ENCODE assay signal across 12 cellular contexts in the genomic region with DNA sequence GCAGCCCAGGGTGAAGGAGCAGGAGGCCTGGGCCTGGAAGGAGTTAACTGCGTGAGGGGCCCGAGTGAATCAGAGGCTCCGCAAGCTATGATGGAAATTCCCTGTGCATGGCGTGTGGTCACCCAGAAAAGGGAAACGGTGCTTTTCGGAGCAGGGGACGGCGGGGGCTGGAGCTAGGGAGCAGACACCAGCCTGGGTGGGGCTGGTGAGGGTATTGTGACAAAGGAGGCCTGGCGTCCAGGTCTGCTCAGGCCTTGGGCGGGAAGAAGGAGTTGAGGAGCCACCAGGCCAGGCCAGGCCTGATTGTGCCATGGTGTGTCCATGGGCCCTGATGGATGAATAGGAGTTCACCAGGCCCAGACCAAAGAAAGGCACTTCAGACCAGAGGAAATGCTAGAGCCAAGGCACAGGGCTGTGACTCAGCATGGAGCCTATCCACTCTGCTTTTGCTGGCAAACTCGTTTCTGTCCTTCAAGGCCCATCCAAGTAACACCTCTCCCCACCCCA. TPM values are rescaled to one million over a fixed set of nuclear protein-coding genes. Genes with fewer than 3 reads are reported as not detected.
DNase-seq lines count a peak whose midpoint lies in the region; ATAC-seq and TF ChIP-seq lines count a peak whose summit lies in the region.
"Had no signal": no experiment of that assay in that cellular context is flagged by ENCODE, and none has a peak within 500 bp of the region (broad histone marks: within the 10 kb centered on the region; RNA-seq: fewer than 3 reads in every experiment).

No MANE protein-coding gene starts in this region.

- peaks cover 50% of the 10 kb centered on the region for H3K4me1 Mint-ChIP-seq in CD4-positive, alpha-beta T cell (ENCODE audit: low read depth)
- H3K4me1 Mint-ChIP-seq in effector memory CD8-positive, alpha-beta T cell (ENCODE audit: low read depth in 2 of 2): peaks cover 34 to 57% of the 10 kb centered on the region in 2 donors
- H3K4me1 Mint-ChIP-seq in naive thymus-derived CD4-positive, alpha-beta T cell: peaks cover 16 to 59% (median 46%) of the 10 kb centered on the region in 7 donors

- ATAC-seq in CD4-positive, alpha-beta T cell (ENCODE audit: poor library complexity): no peak
- peak; percentile 16 for ATAC-seq in effector memory CD8-positive, alpha-beta T cell (replicated peaks)
- ATAC-seq in naive thymus-derived CD4-positive, alpha-beta T cell: peak; percentile 66
- ATAC-seq in GM19467 (IDR thresholded peaks at IDR 0.05; ENCODE audit: unreplicated experiment) (no peak), HG02642 (IDR thresholded peaks at IDR 0.05; ENCODE audit: poor library complexity, unreplicated experiment) (no peak)

- no peak overlapping the region for H3K27ac ChIP-seq in CD4-positive, alpha-beta T cell (ENCODE audit: low read depth, low read length)
- H3K27ac ChIP-seq in naive thymus-derived CD4-positive, alpha-beta T cell (ENCODE audit: low read depth, low read length): no peak overlapping the region
- H3K27ac ChIP-seq: parathyroid adenoma had no signal

- intact Hi-C loops in CD4-positive, alpha-beta T cell (cut with DNase I, micrococcal nuclease): no loop called here
- intact Hi-C loops in naive thymus-derived CD4-positive, alpha-beta T cell (cut with micrococcal nuclease): no loop called here

- H3K9me3 Mint-ChIP-seq in CD4-positive, alpha-beta T cell: no peaks in the 10 kb centered on the region
- H3K9me3 Mint-ChIP-seq in effector memory CD8-positive, alpha-beta T cell: no peaks in the 10 kb centered on the region
- peaks cover 0 to 1% (median 0%) of the 10 kb centered on the region in 11 donors for H3K9me3 Mint-ChIP-seq in naive thymus-derived CD4-positive, alpha-beta T cell
- H3K9me3 Mint-ChIP-seq: activated CD4-positive, alpha-beta memory T cell treated with anti-CD3 and anti-CD28 coated beads, Interleukin-2, amount 10 ng/mL, durations not matched to agents 7 days and 5 days had no signal

- H3K27ac Mint-ChIP-seq in CD4-positive, alpha-beta T cell: peak overlapping the region; percentile 74
- H3K27ac Mint-ChIP-seq in effector memory CD8-positive, alpha-beta T cell: peak overlapping the region; percentile 63 to 95
- H3K27ac Mint-ChIP-seq in naive thymus-derived CD4-positive, alpha-beta T cell: peak overlapping the region; percentile 15 to 96 (median 75)
- H3K27ac Mint-ChIP-seq: activated CD4-positive, alpha-beta memory T cell treated with anti-CD3 and anti-CD28 coated beads, Interleukin-2, amount 10 ng/mL, durations not matched to agents 7 days and 5 days had no signal

- POLR2A ChIA-PET in CD4-positive, alpha-beta T cell (lab: Charles Lee): interaction anchor here (0.7 kb wide), 1 partner anchor 12 kb away, joined by 3 read pairs; no protein-coding TSS in a partner anchor
- POLR2A ChIA-PET in naive thymus-derived CD4-positive, alpha-beta T cell (lab: Charles Lee): interaction anchor here (0.6 to 6.1 kb wide), 7 partner anchors 7 to 567 kb away, joined by 3 to 41 read pairs (median 5); a partner anchor contains a TSS

- CTCF ChIA-PET in CD4-positive, alpha-beta T cell (lab: Charles Lee): no interaction called here
- CTCF ChIA-PET in naive thymus-derived CD4-positive, alpha-beta T cell (lab: Charles Lee): interaction anchor here (1.2 to 4.0 kb wide), 3 partner anchors 9 to 21 kb away, joined by 4 to 33 read pairs (median 7); no protein-coding TSS in a partner anchor

- DNase-seq in CD4-positive, alpha-beta T cell: no peak
- DNase-seq in MV-4-11 (lab: John Stamatoyannopoulos, UW) (peak; percentile 92), pons (ENCODE audit: low spot score) (no peak), NCI-H2171 treated with DMSO at 0.1 percent for 48 hours (lab: John Stamatoyannopoulos, UW) (no peak)
- DNase-seq in effector memory CD8-positive, alpha-beta T cell: no peak
- DNase-seq in naive thymus-derived CD4-positive, alpha-beta T cell: no peak
- DNase-seq: activated CD4-positive, alpha-beta memory T cell treated with anti-CD3 and anti-CD28 coated beads, Interleukin-2, amount 10 ng/mL, durations not matched to agents 7 days and 5 days; NCI-H2227 treated with DMSO at 0.1 percent for 48 hours; SHP77 had no signal

- no peak for TF ChIP-seq CTCF in CD4-positive, alpha-beta T cell (IDR thresholded peaks at IDR 0.05)

- H3K36me3 Mint-ChIP-seq in CD4-positive, alpha-beta T cell (ENCODE audit: low read depth): no peaks in the 10 kb centered on the region
- peaks cover 5% of the 10 kb centered on the region for H3K36me3 Mint-ChIP-seq in effector memory CD8-positive, alpha-beta T cell (ENCODE audit: insufficient read depth)
- H3K36me3 Mint-ChIP-seq in naive thymus-derived CD4-positive, alpha-beta T cell: no peaks in the 10 kb centered on the region

- H3K4me3 ChIP-seq in naive thymus-derived CD4-positive, alpha-beta T cell (ENCODE audit: low read length): no peak overlapping the region

- no peak overlapping the region for H3K4me3 Mint-ChIP-seq in CD4-positive, alpha-beta T cell
- no peak overlapping the region for H3K4me3 Mint-ChIP-seq in effector memory CD8-positive, alpha-beta T cell
- peak overlapping the region in 1 of 10 donors; percentile 9 for H3K4me3 Mint-ChIP-seq in naive thymus-derived CD4-positive, alpha-beta T cell
- H3K4me3 Mint-ChIP-seq: activated CD4-positive, alpha-beta memory T cell treated with anti-CD3 and anti-CD28 coated beads, Interleukin-2, amount 10 ng/mL, durations not matched to agents 7 days and 5 days had no signal

- no peaks in the 10 kb centered on the region for H3K27me3 ChIP-seq in CD4-positive, alpha-beta T cell (ENCODE audit: control insufficient read depth, insufficient read depth, low read length)
- no peaks in the 10 kb centered on the region for H3K27me3 ChIP-seq in naive thymus-derived CD4-positive, alpha-beta T cell (ENCODE audit: control insufficient read depth in 2 of 2, insufficient read depth in 2 of 2, low read length in 2 of 2)

- H3K4me1 ChIP-seq in naive thymus-derived CD4-positive, alpha-beta T cell (ENCODE audit: control insufficient read depth in 2 of 2, insufficient read depth in 2 of 2, low read length in 2 of 2): peaks cover 28 to 42% of the 10 kb centered on the region in 2 donors
- H3K4me1 ChIP-seq: parathyroid adenoma had no signal

- H3K36me3 ChIP-seq in naive thymus-derived CD4-positive, alpha-beta T cell (ENCODE audit: control insufficient read depth in 2 of 3, insufficient read depth in 3 of 3, low read length in 3 of 3): no peaks in the 10 kb centered on the region

- H3K27me3 Mint-ChIP-seq in CD4-positive, alpha-beta T cell: no peaks in the 10 kb centered on the region
- H3K27me3 Mint-ChIP-seq in effector memory CD8-positive, alpha-beta T cell: no peaks in the 10 kb centered on the region
- H3K27me3 Mint-ChIP-seq in naive thymus-derived CD4-positive, alpha-beta T cell: no peaks in the 10 kb centered on the region
- H3K27me3 Mint-ChIP-seq: activated CD4-positive, alpha-beta memory T cell treated with anti-CD3 and anti-CD28 coated beads, Interleukin-2, amount 10 ng/mL, durations not matched to agents 7 days and 5 days had no signal

- H3K9me3 ChIP-seq in CD4-positive, alpha-beta T cell (ENCODE audit: control insufficient read depth, low read length): no peaks in the 10 kb centered on the region
- H3K9me3 ChIP-seq in naive thymus-derived CD4-positive, alpha-beta T cell (ENCODE audit: control insufficient read depth in 2 of 3, low read length in 3 of 3): no peaks in the 10 kb centered on the region

RNA-seq across cellular contexts. Expression of a gene that starts 12.8 kb away (rescaled TPM):
- 1 to 10 TPM; 4.9 to 5.9 TPM for total RNA-seq in CD4-positive, alpha-beta T cell
- 100 to 1,000 TPM in 1 of 5 experiments, 10 to 100 TPM in 1, 1 to 10 TPM in 2, not detected in 1; 5.0 to 247 (median 17.8) TPM for total RNA-seq in naive thymus-derived CD4-positive, alpha-beta T cell
- under 1 TPM in 1 of 2 donors, not detected in 1; 0.27 TPM for polyA plus RNA-seq in naive thymus-derived CD4-positive, alpha-beta T cell
- total RNA-seq: activated CD4-positive, alpha-beta memory T cell treated with anti-CD3 and anti-CD28 coated beads, Interleukin-2, amount 10 ng/mL, durations not matched to agents 7 days and 5 days had no signal

RNA-seq across cellular contexts. Expression of a gene that starts 17.3 kb away (rescaled TPM):
- total RNA-seq in CD4-positive, alpha-beta T cell: 10 to 100 TPM; 36.6 to 39.2 TPM
- total RNA-seq in naive thymus-derived CD4-positive, alpha-beta T cell: 10 to 100 TPM; 29.9 to 60.4 (median 45.1) TPM
- polyA plus RNA-seq in naive thymus-derived CD4-positive, alpha-beta T cell: 10 to 100 TPM; 21.4 to 40.7 TPM

RNA-seq across cellular contexts. Expression of a gene that starts 35.1 kb away (rescaled TPM):
- 10 to 100 TPM; 51.3 to 59.5 TPM for total RNA-seq in CD4-positive, alpha-beta T cell
- 100 to 1,000 TPM in 1 of 5 experiments, 10 to 100 TPM in 4; 42.2 to 149 (median 51.3) TPM for total RNA-seq in naive thymus-derived CD4-positive, alpha-beta T cell
- 100 to 1,000 TPM; 106 to 128 TPM for polyA plus RNA-seq in naive thymus-derived CD4-positive, alpha-beta T cell

RNA-seq across cellular contexts. Expression of a gene that starts 38.6 kb away (rescaled TPM):
- total RNA-seq in CD4-positive, alpha-beta T cell: not detected
- under 1 TPM in 2 of 5 experiments, not detected in 3; 0.16 to 0.86 TPM for total RNA-seq in naive thymus-derived CD4-positive, alpha-beta T cell
- polyA plus RNA-seq in naive thymus-derived CD4-positive, alpha-beta T cell: not detected
- total RNA-seq: activated CD4-positive, alpha-beta memory T cell treated with anti-CD3 and anti-CD28 coated beads, Interleukin-2, amount 10 ng/mL, durations not matched to agents 7 days and 5 days had no signal

RNA-seq across cellular contexts. Expression of a gene that starts 57.8 kb away (rescaled TPM):
- under 1 TPM; 0.56 to 0.85 TPM for total RNA-seq in CD4-positive, alpha-beta T cell
- 1 to 10 TPM in 4 of 5 experiments, under 1 TPM in 1; 0.99 to 1.7 (median 1.4) TPM for total RNA-seq in naive thymus-derived CD4-positive, alpha-beta T cell
- not detected for polyA plus RNA-seq in naive thymus-derived CD4-positive, alpha-beta T cell

Comparison
In these comparisons a context has a peak if more than half of its experiments do, and no peak if none do; other contexts are left out.
1. ATAC-seq: peak in effector memory CD8-positive, alpha-beta T cell (single experiment) and naive thymus-derived CD4-positive, alpha-beta T cell (single experiment); none in CD4-positive, alpha-beta T cell (single experiment), GM19467 (single experiment) and HG02642 (single experiment).
2. Peak in every context shown above with its lines, with median percentiles within 50 percentile points of each other: H3K27ac Mint-ChIP-seq.